ENCODE assay signal across 1 cellular context in genomic region chr20:13545755-13546154, GRCh38.
TF ChIP-seq lines count a peak whose summit lies in the region.

No MANE protein-coding gene starts in this region.

TF ChIP-seq in GM23338, 12 proteins besides CTCF, POLR2A, EP300 and RAD21 (continued from another document):
- TF ChIP-seq ZNF462 (CRISPR knock-in tag; IDR thresholded peaks at IDR 0.05) (no peak), POLR2AphosphoS5 (IDR thresholded peaks at IDR 0.05; ENCODE audit: low read depth) (no peak), EZH2phosphoT487 (IDR thresholded peaks at IDR 0.05; ENCODE audit: unreplicated experiment) (no peak), STAT1 (IDR thresholded peaks at IDR 0.05; ENCODE audit: unreplicated experiment) (no peak), ZNF114 (CRISPR knock-in tag; IDR thresholded peaks at IDR 0.05) (no peak), REST (IDR thresholded peaks at IDR 0.05; ENCODE audit: unreplicated experiment) (no peak)
